ENCODE assay signal across 17 cellular contexts in the genomic region with DNA sequence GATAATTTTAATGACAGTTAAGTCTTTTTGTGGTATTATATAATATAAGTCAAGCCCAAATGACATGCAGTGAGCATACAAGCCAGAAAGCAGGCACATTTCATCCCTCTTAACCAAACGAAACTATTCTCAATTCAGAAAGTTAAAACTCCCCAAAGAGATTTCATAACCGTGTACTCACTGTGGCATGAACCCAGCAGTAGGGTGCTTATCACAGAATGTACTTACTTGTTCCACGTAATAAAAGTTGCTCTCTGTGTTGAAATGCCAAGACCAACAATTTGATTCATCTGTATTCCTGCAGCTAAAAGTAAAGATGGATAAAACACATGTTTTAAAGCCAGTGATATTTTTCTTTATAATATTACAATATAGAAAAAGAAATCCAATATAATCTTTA. TPM values are rescaled to one million over a fixed set of nuclear protein-coding genes. Genes with fewer than 3 reads are reported as not detected.
DNase-seq lines count a peak whose midpoint lies in the region; ATAC-seq and TF ChIP-seq lines count a peak whose summit lies in the region.
"Had no signal": no experiment of that assay in that cellular context is flagged by ENCODE, and none has a peak within 500 bp of the region (broad histone marks: within the 10 kb centered on the region; RNA-seq: fewer than 3 reads in every experiment).

No MANE protein-coding gene starts in this region.

- H3K4me3 ChIP-seq in LNCaP clone FGC (ENCODE audit: low read depth, low read length) (no peak overlapping the region), left lung (no peak overlapping the region), testis (no peak overlapping the region)
- H3K4me3 ChIP-seq: breast epithelium had no signal

- H3K27ac ChIP-seq in left lung, result no peak overlapping the region
- H3K27ac ChIP-seq in testis, result peak overlapping the region in 1 of 2 donors; percentile 46
- H3K27ac ChIP-seq: breast epithelium, RWPE1 had no signal

- DNase-seq in LNCaP clone FGC (ENCODE audit: low read depth) (peak; percentile 54), fibroblast of gingiva (ENCODE audit: low read depth) (peak; percentile 73), left lung (no peak), testis (peak; percentile 45), NCI-H146 (lab: John Stamatoyannopoulos, UW) (no peak), DMS153 (lab: John Stamatoyannopoulos, UW) (no peak), GOT3 (lab: John Stamatoyannopoulos, UW) (no peak), NOMO-1 (lab: John Stamatoyannopoulos, UW; ENCODE audit: unreplicated experiment in 2 of 2) (no peak)
- DNase-seq: activated CD4-positive, alpha-beta memory T cell treated with anti-CD3 and anti-CD28 coated beads, Interleukin-2, amount 10 ng/mL, durations not matched to agents 7 days and 5 days; activated T-cell treated with anti-CD3 and anti-CD28 coated beads, Interleukin-2, amount 50 U/mL, for 4 hours; erythroblast; NCI-H345; NK-92 treated with Interleukin-12 subunit alpha and Interleukin-12 subunit beta, amount 100 ng/mL, for 24 hours; nucleus accumbens; T-cell had no signal

- ATAC-seq in left lung, result peak; percentile 82
- ATAC-seq: activated T-cell treated with anti-CD3 and anti-CD28 coated beads, Interleukin-2, amount 50 U/mL, for 4 hours; T-cell had no signal

- H3K36me3 ChIP-seq in left lung (peaks cover 0 to 57% of the 10 kb centered on the region in 2 donors), testis (ENCODE audit: low read depth, missing control alignments) (no peaks in the 10 kb centered on the region)
- H3K36me3 ChIP-seq: breast epithelium had no signal

- intact Hi-C loops in left lung (cut with DNase I) (no loop called here), testis (cut with DNase I; ENCODE audit: low total_unique reads) (no loop called here)

- H3K9me3 ChIP-seq in left lung, result no peaks in the 10 kb centered on the region
- H3K9me3 ChIP-seq in testis, result no peaks in the 10 kb centered on the region
- H3K9me3 ChIP-seq: breast epithelium had no signal

- TF ChIP-seq CTCF in LNCaP clone FGC (IDR thresholded peaks at IDR 0.05; ENCODE audit: control insufficient read depth, extremely low read depth, insufficient read depth) (no peak), left lung (IDR thresholded peaks at IDR 0.05) (no peak), testis (IDR thresholded peaks at IDR 0.05) (no peak)

- H3K4me1 ChIP-seq in left lung, result peaks cover 0 to 7% of the 10 kb centered on the region in 2 donors
- H3K4me1 ChIP-seq in testis, result peaks cover 15% of the 10 kb centered on the region
- H3K4me1 ChIP-seq: breast epithelium had no signal

- no peaks in the 10 kb centered on the region for H3K27me3 ChIP-seq in left lung
- no peaks in the 10 kb centered on the region for H3K27me3 ChIP-seq in testis
- H3K27me3 ChIP-seq: breast epithelium had no signal

- WGBS in testis, 2 donors, result 31 to 42% methylated on average over 3 of the region's 3 CpGs

- no peak for TF ChIP-seq POLR2A in testis (IDR thresholded peaks at IDR 0.05)

RNA-seq across cellular contexts. Expression of a gene that starts 12.1 kb away (rescaled TPM):
- 10 to 100 TPM; 15.7 to 20.8 TPM for total RNA-seq in left lung
- 10 to 100 TPM; 39.3 to 56.0 TPM for total RNA-seq in testis
- polyA plus RNA-seq in testis (ENCODE audit: insufficient read depth, low read depth, low replicate concordance), result 13.2 TPM

Comparison
In these comparisons a context has a peak if more than half of its experiments do, and no peak if none do; other contexts are left out.
1. DNase-seq: peak in LNCaP clone FGC (single experiment), fibroblast of gingiva (single experiment) and testis (single experiment); none in left lung (0 of 2), NCI-H146 (single experiment), DMS153 (single experiment), GOT3 (single experiment) and NOMO-1 (0 of 2).